1 cellular context compared by ENCODE assay signal in genomic region chr11:68030318-68031135, GRCh38.
TF ChIP-seq lines count a peak whose summit lies in the region.

NDUFS8 (plus strand) TSS chr11:68030681; CDS start chr11:68032152, 1,471 bp downstream.

TF ChIP-seq in HepG2, 621 proteins besides CTCF, POLR2A, EP300 and RAD21 (continued from another document and continues in another):
- TF ChIP-seq ZBTB10 (CRISPR knock-in tag; IDR thresholded peaks at IDR 0.05; ENCODE audit: borderline replicate concordance): no peak
- TF ChIP-seq HDAC2 (CRISPR knock-in tag; IDR thresholded peaks at IDR 0.05): peak; percentile 62
- no peak for TF ChIP-seq FOXP1 (IDR thresholded peaks at IDR 0.05)
- TF ChIP-seq FOXP1 (CRISPR knock-in tag; IDR thresholded peaks at IDR 0.05): no peak
- peak; percentile 65; the same call in 1 of the 2 replicates for TF ChIP-seq ZNF639 (CRISPR knock-in tag; conservative IDR thresholded peaks at IDR 0.05)
- peak; percentile 48; the same call in 1 of the 2 replicates for TF ChIP-seq UBTF (CRISPR knock-in tag; IDR thresholded peaks at IDR 0.05)
- peak; percentile 64; the same call in 1 of the 2 replicates for TF ChIP-seq ZNF501 (CRISPR knock-in tag; IDR thresholded peaks at IDR 0.05)
- TF ChIP-seq CAMTA2 (CRISPR knock-in tag; IDR thresholded peaks at IDR 0.05; ENCODE audit: borderline replicate concordance): no peak
- TF ChIP-seq ZNF761 (CRISPR knock-in tag; conservative IDR thresholded peaks at IDR 0.05): 0 out of 2 replicates have a peak, but pooled peaks have one; percentile 52
- TF ChIP-seq ELF1 (CRISPR knock-in tag; IDR thresholded peaks at IDR 0.05): peak; percentile 31; the same call in 1 of the 2 replicates
- peak; percentile 54; the same call in 1 of the 2 replicates for TF ChIP-seq ZKSCAN8 (CRISPR knock-in tag; IDR thresholded peaks at IDR 0.05; ENCODE audit: borderline replicate concordance)
- TF ChIP-seq ZNF10 (CRISPR knock-in tag; IDR thresholded peaks at IDR 0.05; ENCODE audit: borderline replicate concordance, low read depth): no peak
- TF ChIP-seq PAX8 (CRISPR knock-in tag; IDR thresholded peaks at IDR 0.05; ENCODE audit: borderline replicate concordance): no peak
- no peak for TF ChIP-seq ZNF646 (CRISPR knock-in tag; IDR thresholded peaks at IDR 0.05)
- TF ChIP-seq SRSF9 (IDR thresholded peaks at IDR 0.05; ENCODE audit: borderline replicate concordance, insufficient read depth, low read depth, low read length, poor library complexity, severe bottlenecking): no peak
- no peak for TF ChIP-seq TBX3 (IDR thresholded peaks at IDR 0.05; ENCODE audit: borderline replicate concordance)
- TF ChIP-seq TMF1 (CRISPR knock-in tag; IDR thresholded peaks at IDR 0.05; ENCODE audit: low read depth): no peak
- peak; percentile 86 for TF ChIP-seq TAF1 (CRISPR knock-in tag; IDR thresholded peaks at IDR 0.05)
- TF ChIP-seq SNAI1 (CRISPR knock-in tag; IDR thresholded peaks at IDR 0.05; ENCODE audit: borderline replicate concordance): no peak
- TF ChIP-seq SP5 (CRISPR knock-in tag; IDR thresholded peaks at IDR 0.05; ENCODE audit: borderline replicate concordance, low read depth): no peak
- TF ChIP-seq ZBTB8A (CRISPR knock-in tag; IDR thresholded peaks at IDR 0.05; ENCODE audit: borderline replicate concordance, low read depth): no peak
- no peak for TF ChIP-seq RARG (CRISPR knock-in tag; IDR thresholded peaks at IDR 0.05; ENCODE audit: low read depth)
- no peak for TF ChIP-seq MLXIP (CRISPR knock-in tag; IDR thresholded peaks at IDR 0.05; ENCODE audit: borderline replicate concordance)
- no peak for TF ChIP-seq ZNF326 (CRISPR knock-in tag; IDR thresholded peaks at IDR 0.05; ENCODE audit: borderline replicate concordance)
- no peak for TF ChIP-seq IKZF4 (CRISPR knock-in tag; IDR thresholded peaks at IDR 0.05; ENCODE audit: borderline replicate concordance, low read depth, not compliant biosample characterization)
- TF ChIP-seq ZNF414 (CRISPR knock-in tag; IDR thresholded peaks at IDR 0.05): 0 out of 2 replicates have a peak, but pooled peaks have one; percentile 52
- 0 out of 2 replicates have a peak, but pooled peaks have one; percentile 83 for TF ChIP-seq FOXO4 (CRISPR knock-in tag; conservative IDR thresholded peaks at IDR 0.05)
- no peak for TF ChIP-seq ZNF382 (CRISPR knock-in tag; IDR thresholded peaks at IDR 0.05; ENCODE audit: borderline replicate concordance)
- TF ChIP-seq ZNF24 (IDR thresholded peaks at IDR 0.05): no peak
- TF ChIP-seq CREBL2 (CRISPR knock-in tag; IDR thresholded peaks at IDR 0.05; ENCODE audit: borderline replicate concordance): 0 out of 2 replicates have a peak, but pooled peaks have one; percentile 56
- no peak for TF ChIP-seq ARNT2 (CRISPR knock-in tag; IDR thresholded peaks at IDR 0.05; ENCODE audit: low read depth)
- no peak for TF ChIP-seq ZNF513 (CRISPR knock-in tag; conservative IDR thresholded peaks at IDR 0.05)
- TF ChIP-seq ELF4 (CRISPR knock-in tag; IDR thresholded peaks at IDR 0.05; ENCODE audit: borderline replicate concordance): no peak
